Comparison of ENCODE assay signal across 1 cellular context in the genomic region with DNA sequence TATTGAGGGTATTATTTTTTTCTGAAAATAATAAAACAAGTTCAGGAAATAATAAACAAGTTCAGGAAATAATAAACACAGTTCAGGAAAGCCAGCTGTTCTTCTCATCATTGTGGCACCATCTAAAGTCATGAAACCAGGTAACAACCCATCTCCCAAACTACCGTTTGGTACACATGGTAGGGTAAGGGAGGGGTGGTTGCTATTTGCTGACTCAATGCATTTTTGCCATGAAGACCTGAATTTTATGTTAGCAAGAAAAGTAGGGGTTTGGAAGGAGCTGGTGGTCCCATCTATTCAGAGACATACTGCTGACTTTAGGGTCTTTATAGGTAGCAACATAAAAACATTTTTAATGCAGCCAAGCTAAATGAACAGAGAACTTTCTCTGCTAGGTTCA.
TF ChIP-seq lines count a peak whose summit lies in the region.

No MANE protein-coding gene starts in this region.

TF ChIP-seq in A549, 52 proteins besides CTCF, POLR2A, EP300 and RAD21 (continued from another document):
- TF ChIP-seq, protein P1, sequence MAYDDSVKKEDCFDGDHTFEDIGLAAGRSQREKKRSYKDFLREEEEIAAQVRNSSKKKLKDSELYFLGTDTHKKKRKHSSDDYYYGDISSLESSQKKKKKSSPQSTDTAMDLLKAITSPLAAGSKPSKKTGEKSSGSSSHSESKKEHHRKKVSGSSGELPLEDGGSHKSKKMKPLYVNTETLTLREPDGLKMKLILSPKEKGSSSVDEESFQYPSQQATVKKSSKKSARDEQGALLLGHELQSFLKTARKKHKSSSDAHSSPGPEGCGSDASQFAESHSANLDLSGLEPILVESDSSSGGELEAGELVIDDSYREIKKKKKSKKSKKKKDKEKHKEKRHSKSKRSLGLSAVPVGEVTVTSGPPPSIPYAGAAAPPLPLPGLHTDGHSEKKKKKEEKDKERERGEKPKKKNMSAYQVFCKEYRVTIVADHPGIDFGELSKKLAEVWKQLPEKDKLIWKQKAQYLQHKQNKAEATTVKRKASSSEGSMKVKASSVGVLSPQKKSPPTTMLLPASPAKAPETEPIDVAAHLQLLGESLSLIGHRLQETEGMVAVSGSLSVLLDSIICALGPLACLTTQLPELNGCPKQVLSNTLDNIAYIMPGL (CRISPR knock-in tag; IDR thresholded peaks at IDR 0.05; ENCODE audit: borderline replicate concordance) = no peak
- TF ChIP-seq ZFP36 (IDR thresholded peaks at IDR 0.05; ENCODE audit: borderline replicate concordance, partially characterized antibody) (no peak), JUNB (IDR thresholded peaks at IDR 0.05) (no peak), ZC3H11A (IDR thresholded peaks at IDR 0.05) (no peak), MAFK (IDR thresholded peaks at IDR 0.05; ENCODE audit: partially characterized antibody) (peak; percentile 41)
